In the genomic region with DNA sequence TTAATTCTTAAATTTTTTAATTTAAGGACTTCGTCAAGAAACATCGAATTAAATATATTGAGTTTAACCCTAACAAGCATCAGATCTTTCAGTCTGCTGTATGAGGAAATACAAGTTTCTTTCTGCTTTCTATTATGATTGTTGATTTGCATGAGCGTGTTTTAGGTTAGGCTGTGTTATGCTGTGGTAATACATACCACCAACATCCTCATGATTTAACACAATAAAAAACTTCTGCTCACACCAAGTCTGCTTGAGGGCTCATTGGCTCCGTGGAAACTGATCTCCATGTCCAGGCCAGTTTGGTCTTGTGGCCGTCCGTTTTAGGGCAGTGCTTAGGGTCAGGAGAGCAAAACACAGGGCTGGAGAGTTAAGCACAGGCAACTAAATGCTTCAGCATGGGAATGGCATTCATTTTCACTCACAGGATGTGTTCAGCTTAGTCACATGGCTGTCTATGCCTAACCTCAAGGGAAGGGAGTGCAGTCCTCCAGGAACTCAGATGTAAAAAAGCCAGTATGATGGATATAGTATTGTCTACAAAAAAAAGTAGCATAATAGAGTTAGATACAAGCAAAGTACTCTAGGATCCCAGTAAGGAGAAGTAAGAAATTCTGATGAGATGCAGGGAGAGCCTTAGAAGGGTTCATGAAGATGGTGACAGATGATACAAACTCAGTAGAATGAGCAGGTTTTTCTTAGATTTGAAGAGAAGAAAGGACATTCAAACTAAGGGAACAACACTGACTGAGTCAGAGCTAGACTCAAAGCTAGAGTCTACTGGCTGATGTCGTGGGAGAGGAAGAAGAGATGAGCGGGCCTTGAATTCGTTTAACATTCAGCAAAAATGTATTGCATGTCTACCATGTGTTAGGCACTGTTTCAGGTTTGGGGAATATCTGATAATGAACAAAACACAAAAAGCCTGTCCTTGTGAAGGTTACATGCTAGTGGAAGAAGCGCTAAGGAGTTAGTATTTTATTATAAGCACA, we compare ENCODE assay signal across 8 cellular contexts. TPM values are rescaled to one million over a fixed set of nuclear protein-coding genes. Genes with fewer than 3 reads are reported as not detected.
DNase-seq lines count a peak whose midpoint lies in the region; ATAC-seq and TF ChIP-seq lines count a peak whose summit lies in the region.

No MANE protein-coding gene starts in this region.

- H3K27me3 Mint-ChIP-seq in endothelial cell (ENCODE audit: unreplicated experiment), result no peaks in the 10 kb centered on the region

- no peaks in the 10 kb centered on the region for H3K36me3 Mint-ChIP-seq in endothelial cell (ENCODE audit: low read depth, unreplicated experiment)

- no peaks in the 10 kb centered on the region for H3K9me3 Mint-ChIP-seq in endothelial cell (ENCODE audit: unreplicated experiment)

- DNase-seq in GM04504 (ENCODE audit: low read depth) (peak; percentile 62), RPMI7951 (ENCODE audit: low read depth) (peak; percentile 75), endothelial cell (ENCODE audit: low spot score) (no peak), non-pigmented ciliary epithelial cell (ENCODE audit: low read depth) (peak; percentile 61), mucosa of gallbladder (ENCODE audit: low spot score) (no peak)

- peak overlapping the region; percentile 62 for H3K27ac Mint-ChIP-seq in endothelial cell (ENCODE audit: unreplicated experiment)

- no peak overlapping the region for H3K4me3 Mint-ChIP-seq in endothelial cell (ENCODE audit: unreplicated experiment)

- H3K4me1 Mint-ChIP-seq in endothelial cell (ENCODE audit: unreplicated experiment), result peaks cover 33% of the 10 kb centered on the region

- ATAC-seq in HG02588 (IDR thresholded peaks at IDR 0.05; ENCODE audit: unreplicated experiment) (no peak), HG02623 (IDR thresholded peaks at IDR 0.05; ENCODE audit: unreplicated experiment) (no peak), HG03520 (IDR thresholded peaks at IDR 0.05; ENCODE audit: unreplicated experiment) (no peak)

- TF ChIP-seq CTCF in endothelial cell (IDR thresholded peaks at IDR 0.05; ENCODE audit: unreplicated experiment), result no peak

RNA-seq across cellular contexts. Expression of gene MARK3, which starts 16.3 kb away (rescaled TPM):
- 45.9 and 61.9 TPM in 2 replicates for total RNA-seq in RPMI7951 (2014; rRNA removed; shearing (Covaris generic))
- 70.8 TPM for total RNA-seq in endothelial cell (ENCODE audit: unreplicated experiment)
- 72.3 TPM for total RNA-seq in mucosa of gallbladder

Comparison
In these comparisons a context has a peak if more than half of its experiments do, and no peak if none do; other contexts are left out.
1. DNase-seq: peak in GM04504 (single experiment), RPMI7951 (single experiment) and non-pigmented ciliary epithelial cell (single experiment); none in endothelial cell (single experiment) and mucosa of gallbladder (single experiment).